Comparison of ENCODE assay signal across 1 cellular context in genomic region chr1:5693595-5693994, GRCh38.
TF ChIP-seq lines count a peak whose summit lies in the region.

No MANE protein-coding gene starts in this region.

TF ChIP-seq in HepG2, 621 proteins besides CTCF, POLR2A, EP300 and RAD21 (continued from another document):
- TF ChIP-seq HOMEZ (CRISPR knock-in tag; IDR thresholded peaks at IDR 0.05; ENCODE audit: low read depth) (no peak), ATF7-NPFF (CRISPR knock-in tag; IDR thresholded peaks at IDR 0.05; ENCODE audit: low read depth) (no peak), MAFK (conservative IDR thresholded peaks at IDR 0.05 in 1 of 2, IDR thresholded peaks at IDR 0.05 in 1 of 2; ENCODE audit: low read length in 2 of 2) (peak; percentile 63 to 76), KAT2B (IDR thresholded peaks at IDR 0.05; ENCODE audit: borderline replicate concordance, low read depth, low read length) (no peak), ZNF841 (CRISPR knock-in tag; IDR thresholded peaks at IDR 0.05; ENCODE audit: borderline replicate concordance) (no peak), HCFC1 (IDR thresholded peaks at IDR 0.05; ENCODE audit: low read depth, low read length) (no peak), E2F2 (CRISPR knock-in tag; IDR thresholded peaks at IDR 0.05; ENCODE audit: borderline replicate concordance) (no peak), ZNF281 (CRISPR knock-in tag; IDR thresholded peaks at IDR 0.05; ENCODE audit: borderline replicate concordance) (no peak), PREB (CRISPR knock-in tag; IDR thresholded peaks at IDR 0.05) (no peak), ZNF691 (CRISPR knock-in tag; IDR thresholded peaks at IDR 0.05; ENCODE audit: borderline replicate concordance, low read depth) (no peak), ZNF577 (CRISPR knock-in tag; IDR thresholded peaks at IDR 0.05; ENCODE audit: borderline replicate concordance, low read depth) (no peak), MAFF (IDR thresholded peaks at IDR 0.05; ENCODE audit: low read depth, low read length) (peak; percentile 71)
